26 cellular contexts compared by ENCODE assay signal in genomic region chr5:143226361-143226760, GRCh38.
"Had no signal": no experiment of that assay in that cellular context is flagged by ENCODE, and none has a peak within 500 bp of the region (broad histone marks: within the 10 kb centered on the region; RNA-seq: fewer than 3 reads in every experiment).

No MANE protein-coding gene starts in this region.

- H3K36me3 Mint-ChIP-seq: brain, memory B cell, natural killer cell had no signal

- H3K4me2 ChIP-seq: neural progenitor cell had no signal

- H2AFZ ChIP-seq: neural progenitor cell had no signal

- H3K4me1 ChIP-seq: neural progenitor cell had no signal

- H3K9me3 ChIP-seq: heart right ventricle, testis, vagina had no signal

- ATAC-seq: activated CD4-positive, CD25-positive, alpha-beta regulatory T cell treated with anti-CD3 and anti-CD28 coated beads, Interleukin-2, amount 50 U/mL, for 24 hours; heart right ventricle; natural killer cell; stimulated activated naive CD8-positive, alpha-beta T cell treated with anti-CD3 and anti-CD28 coated beads, Interleukin-15, Interleukin-2, amounts not matched to agents 100 U/mL and 50 U/mL, for 24 hours had no signal

- H3K4me3 Mint-ChIP-seq: activated naive CD8-positive, alpha-beta T cell; brain; memory B cell; natural killer cell; neural progenitor cell; type B pancreatic cell had no signal

- H3K9ac ChIP-seq: neural progenitor cell had no signal

- H3K27ac ChIP-seq: coronary artery, heart right ventricle, neural progenitor cell, testis, vagina, WERI-Rb-1 had no signal

- H3K27ac Mint-ChIP-seq: activated naive CD8-positive, alpha-beta T cell; memory B cell; neural progenitor cell had no signal

- DNase-seq: activated CD4-positive, alpha-beta T cell treated with anti-CD3 and anti-CD28 coated beads for 48 hours; activated CD4-positive, alpha-beta T cell treated with anti-CD3 and anti-CD28 coated beads, Interleukin-2, amount 50 U/mL, for 48 hours; activated CD8-positive, alpha-beta memory T cell treated with anti-CD3 and anti-CD28 coated beads for 24 hours; activated effector memory CD4-positive, alpha-beta T cell treated with Interleukin-2 at 50 U/mL for 16 hours; activated naive CD4-positive, alpha-beta T cell treated with Interleukin-2 at 50 U/mL for 16 hours; aorta; dorsolateral prefrontal cortex; effector memory CD4-positive, alpha-beta T cell; foreskin fibroblast; heart right ventricle; midbrain; natural killer cell; right cardiac atrium; stimulated activated CD4-positive, alpha-beta T cell treated with anti-CD3 and anti-CD28 coated beads, Interleukin-2, amount 100 ng/mL, for 48 hours; stimulated activated naive CD8-positive, alpha-beta T cell treated with anti-CD3 and anti-CD28 coated beads, Interleukin-15, Interleukin-2, amounts not matched to agents 100 U/mL and 50 U/mL, for 24 hours; T1000; testis; WERI-Rb-1 had no signal

- H3K27me3 ChIP-seq: dorsolateral prefrontal cortex, heart right ventricle, neural progenitor cell, testis, vagina had no signal

- H3K9me3 Mint-ChIP-seq: brain, memory B cell, natural killer cell, neural progenitor cell, type B pancreatic cell had no signal

- H3K36me3 ChIP-seq: neural progenitor cell, WERI-Rb-1 had no signal

- H3K27me3 Mint-ChIP-seq: activated naive CD8-positive, alpha-beta T cell; memory B cell had no signal

- H3K4me3 ChIP-seq: coronary artery, dorsolateral prefrontal cortex, heart right ventricle, neural progenitor cell, testis, vagina had no signal
